In genomic region chr10:63841761-63842160, GRCh38 we compare ENCODE assay signal across 22 cellular contexts.
"Had no signal": no experiment of that assay in that cellular context is flagged by ENCODE, and none has a peak within 500 bp of the region (broad histone marks: within the 10 kb centered on the region; RNA-seq: fewer than 3 reads in every experiment).

No MANE protein-coding gene starts in this region.

- H3K4me3 ChIP-seq: colonic mucosa, esophagus squamous epithelium, gastrocnemius medialis, heart right ventricle, left lung, lower lobe of right lung, mucosa of descending colon had no signal

- H3K4me1 ChIP-seq: colonic mucosa, esophagus squamous epithelium, gastrocnemius medialis, heart right ventricle, left lung, lower lobe of right lung had no signal

- DNase-seq: colonic mucosa; cortex of kidney; effector CD8-positive, alpha-beta T cell; effector memory CD8-positive, alpha-beta T cell; endodermal cell; erythroblast; esophagus squamous epithelium; foreskin fibroblast; foreskin melanocyte; gastrocnemius medialis; glutamatergic neuron; head of caudate nucleus; heart right ventricle; hippocampal formation; left cardiac atrium; left lung; left ventricle myocardium superior; lower lobe of right lung; mesenchymal stem cell; mucosa of descending colon; naive B cell had no signal

- H3K36me3 ChIP-seq: colonic mucosa, esophagus squamous epithelium, gastrocnemius medialis, heart right ventricle, left lung, lower lobe of right lung had no signal

- ATAC-seq: effector memory CD8-positive, alpha-beta T cell; esophagus mucosa; gastrocnemius medialis; heart right ventricle; left cardiac atrium; left lung; left ventricle myocardium superior; lower lobe of right lung; mucosa of descending colon had no signal

- H3K27me3 ChIP-seq: colonic mucosa, esophagus squamous epithelium, gastrocnemius medialis had no signal

- H3K9me3 ChIP-seq: colonic mucosa, esophagus squamous epithelium, gastrocnemius medialis, heart right ventricle, left lung, lower lobe of right lung, mucosa of descending colon had no signal
